ENCODE assay signal across 25 cellular contexts in the genomic region with DNA sequence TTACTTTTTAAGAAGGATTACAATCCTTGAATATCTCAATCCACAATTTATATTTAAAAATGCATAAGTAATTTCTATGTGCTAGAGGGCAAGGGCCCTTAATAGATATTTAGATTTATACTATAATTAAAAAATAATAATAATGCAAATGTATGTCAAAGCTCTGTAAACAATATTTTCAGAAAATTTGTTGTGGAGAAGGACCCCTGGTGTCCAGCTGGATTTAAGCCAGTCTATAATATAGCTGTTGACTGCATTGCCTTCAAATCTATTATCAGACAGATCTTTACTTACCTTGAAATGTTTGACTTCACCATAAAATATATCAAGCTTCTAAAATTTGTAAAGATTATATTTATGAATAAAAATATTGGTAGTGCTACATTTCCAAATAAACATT.
DNase-seq lines count a peak whose midpoint lies in the region; ATAC-seq, FAIRE-seq and TF ChIP-seq lines count a peak whose summit lies in the region.
"Had no signal": no experiment of that assay in that cellular context is flagged by ENCODE, and none has a peak within 500 bp of the region (broad histone marks: within the 10 kb centered on the region; RNA-seq: fewer than 3 reads in every experiment).

No MANE protein-coding gene starts in this region.

- no peak; a peak in 1 of 5 replicates for TF ChIP-seq RAD21 in A549 (conservative IDR thresholded peaks at IDR 0.05 in 1 of 2, IDR thresholded peaks at IDR 0.05 in 1 of 2)

- H3K36me3 ChIP-seq in GM06990 (ENCODE audit: control insufficient read depth, insufficient read depth, low read length) (no peaks in the 10 kb centered on the region), heart left ventricle (peaks cover 0 to 5% (median 0%) of the 10 kb centered on the region in 9 donors)
- H3K36me3 ChIP-seq: heart right ventricle, suprapubic skin had no signal

- TF ChIP-seq CTCF in A549 (IDR thresholded peaks at IDR 0.05) (0 out of 3 replicates have a peak, but pooled peaks have one; percentile 14), GM06990 (IDR thresholded peaks at IDR 0.05; ENCODE audit: insufficient read depth, low read length, poor library complexity, severe bottlenecking) (peak; percentile 5), heart left ventricle (IDR thresholded peaks at IDR 0.05) (no peak), omental fat pad (IDR thresholded peaks at IDR 0.05) (no peak)

- POLR2A ChIA-PET in A549 (lab: Yijun Ruan, JAX) = no interaction called here

- no peaks in the 10 kb centered on the region for H3K4me1 ChIP-seq in A549
- peaks cover 0 to 33% (median 11%) of the 10 kb centered on the region in 12 donors for H3K4me1 ChIP-seq in heart left ventricle

- H3K4me2 ChIP-seq in A549 = no peak overlapping the region
- H3K4me2 ChIP-seq: PC-9 had no signal

- no peak for TF ChIP-seq POLR2A in A549 (IDR thresholded peaks at IDR 0.05; ENCODE audit: low read length)
- TF ChIP-seq POLR2A in heart left ventricle (IDR thresholded peaks at IDR 0.05) = no peak

- ATAC-seq in A549 = no peak
- no peak for ATAC-seq in heart left ventricle
- no peak for ATAC-seq in omental fat pad (ENCODE audit: low FRiP score)
- ATAC-seq: heart right ventricle; K562; sciatic nerve; stimulated activated memory B cell treated with anti-CD40 and anti-IgM and Interleukin-4, amounts not matched to agents 10 μg/mL and 1 μg/mL and 100 μg/mL, for 72 hours; WTC11 had no signal

- H3K27ac ChIP-seq in A549 (no peak overlapping the region), heart left ventricle (no peak overlapping the region)
- H3K27ac ChIP-seq: heart right ventricle, PC-9, suprapubic skin had no signal

- H3K9me3 ChIP-seq in A549 (no peaks in the 10 kb centered on the region), heart left ventricle (peaks cover 0 to 6% (median 0%) of the 10 kb centered on the region in 12 donors)
- H3K9me3 ChIP-seq: suprapubic skin had no signal

- DNase-seq in A549 (ENCODE audit: low read depth in 1 of 2, low spot score in 1 of 2) (no peak), GM06990 (ENCODE audit: extremely low read depth, insufficient read length) (no peak), SK-MEL-5 (ENCODE audit: low read depth, low spot score) (peak; percentile 25), frontal cortex (ENCODE audit: low spot score in 2 of 2) (no peak), heart left ventricle (no peak), NAMALWA (ENCODE audit: low spot score) (no peak), omental fat pad (ENCODE audit: low spot score) (no peak)
- DNase-seq: activated CD4-positive, alpha-beta T cell treated with anti-CD3 and anti-CD28 coated beads, Interleukin-2, amount 50 U/mL, for 1 hour; activated naive CD4-positive, alpha-beta T cell treated with Interleukin-2 at 50 U/mL for 16 hours; Calu3; effector CD8-positive, alpha-beta T cell; heart right ventricle; NCI-H1436 treated with DMSO at 0.1 percent for 48 hours; NCI-H345; PC-9; Right ventricle myocardium superior; stimulated activated CD4-positive, alpha-beta T cell treated with anti-CD3 and anti-CD28 coated beads, Interleukin-4, amount 100 ng/mL, for 4 hours; SW 1271; T1000 had no signal

- CTCF ChIA-PET in A549 (lab: Yijun Ruan, JAX) = interaction anchor here (0.6 kb wide), 1 partner anchor 697 kb away, joined by 3 read pairs; no protein-coding TSS in a partner anchor

- H3K4me3 ChIP-seq in A549 (no peak overlapping the region), GM06990 (replicated peaks; ENCODE audit: low read depth, low read length) (no peak overlapping the region), heart left ventricle (no peak overlapping the region)
- H3K4me3 ChIP-seq: heart right ventricle, K562, PC-9, suprapubic skin had no signal

- no peak for FAIRE-seq in A549 (lab: Jason Lieb, UNC)
- peak; percentile 53 for FAIRE-seq in frontal cortex (lab: Jason Lieb, UNC)
- FAIRE-seq: HTR-8/SVneo, K562 had no signal

- H3K27me3 ChIP-seq in GM06990 (replicated peaks; ENCODE audit: control insufficient read depth, insufficient read depth, low read length) (no peaks in the 10 kb centered on the region), heart left ventricle (no peaks in the 10 kb centered on the region)
- H3K27me3 ChIP-seq: heart right ventricle, suprapubic skin had no signal

- TF ChIP-seq EP300 in A549 (IDR thresholded peaks at IDR 0.05) = no peak

- intact Hi-C loops in heart left ventricle (cut with DNase I) = loop anchor here in 3 of 10 donors (10.0 kb wide), 3 partner anchors 247 to 717 kb away; no protein-coding TSS in a partner anchor

- in situ Hi-C loops in SK-MEL-5 (cut with HindIII; ENCODE audit: low pct_unique_long_range_greater_than_20kb, low sequenced_read_pairs) = loop anchor here (25.0 kb wide), 1 partner anchor 244 kb away; no protein-coding TSS in a partner anchor

TF ChIP-seq in A549, 52 proteins besides CTCF, POLR2A, EP300 and RAD21:
- TF ChIP-seq CBX2 (IDR thresholded peaks at IDR 0.05; ENCODE audit: borderline replicate concordance, low read depth) = no peak

Comparison
In these comparisons a context has a peak if more than half of its experiments do, and no peak if none do; other contexts are left out.
1. CTCF ChIP-seq: peak in A549 (single experiment) and GM06990 (single experiment); none in heart left ventricle (0 of 12) and omental fat pad (0 of 3).